1 cellular context compared by ENCODE assay signal in the genomic region with DNA sequence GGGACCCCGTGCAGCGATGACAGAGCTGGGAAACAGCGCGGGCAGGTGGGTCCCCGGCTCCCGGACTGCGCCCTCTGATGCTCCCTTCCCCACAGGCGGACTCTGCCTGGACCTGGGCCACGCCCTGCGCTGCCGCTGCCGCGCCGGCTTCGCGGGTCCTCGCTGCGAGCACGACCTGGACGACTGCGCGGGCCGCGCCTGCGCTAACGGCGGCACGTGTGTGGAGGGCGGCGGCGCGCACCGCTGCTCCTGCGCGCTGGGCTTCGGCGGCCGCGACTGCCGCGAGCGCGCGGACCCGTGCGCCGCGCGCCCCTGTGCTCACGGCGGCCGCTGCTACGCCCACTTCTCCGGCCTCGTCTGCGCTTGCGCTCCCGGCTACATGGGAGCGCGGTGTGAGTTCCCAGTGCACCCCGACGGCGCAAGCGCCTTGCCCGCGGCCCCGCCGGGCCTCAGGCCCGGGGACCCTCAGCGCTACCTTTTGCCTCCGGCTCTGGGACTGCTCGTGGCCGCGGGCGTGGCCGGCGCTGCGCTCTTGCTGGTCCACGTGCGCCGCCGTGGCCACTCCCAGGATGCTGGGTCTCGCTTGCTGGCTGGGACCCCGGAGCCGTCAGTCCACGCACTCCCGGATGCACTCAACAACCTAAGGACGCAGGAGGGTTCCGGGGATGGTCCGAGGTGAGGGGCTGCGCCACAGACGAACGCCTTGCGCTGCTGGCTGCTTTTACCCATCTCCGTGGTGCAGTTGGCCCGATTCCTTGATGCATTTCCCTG.
TF ChIP-seq lines count a peak whose summit lies in the region.

No MANE protein-coding gene starts in this region.

TF ChIP-seq in HepG2, 621 proteins besides CTCF, POLR2A, EP300 and RAD21 (continued from another document and continues in another):
- TF ChIP-seq, protein P1, sequence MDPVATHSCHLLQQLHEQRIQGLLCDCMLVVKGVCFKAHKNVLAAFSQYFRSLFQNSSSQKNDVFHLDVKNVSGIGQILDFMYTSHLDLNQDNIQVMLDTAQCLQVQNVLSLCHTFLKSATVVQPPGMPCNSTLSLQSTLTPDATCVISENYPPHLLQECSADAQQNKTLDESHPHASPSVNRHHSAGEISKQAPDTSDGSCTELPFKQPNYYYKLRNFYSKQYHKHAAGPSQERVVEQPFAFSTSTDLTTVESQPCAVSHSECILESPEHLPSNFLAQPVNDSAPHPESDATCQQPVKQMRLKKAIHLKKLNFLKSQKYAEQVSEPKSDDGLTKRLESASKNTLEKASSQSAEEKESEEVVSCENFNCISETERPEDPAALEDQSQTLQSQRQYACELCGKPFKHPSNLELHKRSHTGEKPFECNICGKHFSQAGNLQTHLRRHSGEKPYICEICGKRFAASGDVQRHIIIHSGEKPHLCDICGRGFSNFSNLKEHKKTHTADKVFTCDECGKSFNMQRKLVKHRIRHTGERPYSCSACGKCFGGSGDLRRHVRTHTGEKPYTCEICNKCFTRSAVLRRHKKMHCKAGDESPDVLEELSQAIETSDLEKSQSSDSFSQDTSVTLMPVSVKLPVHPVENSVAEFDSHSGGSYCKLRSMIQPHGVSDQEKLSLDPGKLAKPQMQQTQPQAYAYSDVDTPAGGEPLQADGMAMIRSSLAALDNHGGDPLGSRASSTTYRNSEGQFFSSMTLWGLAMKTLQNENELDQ (CRISPR knock-in tag; IDR thresholded peaks at IDR 0.05; ENCODE audit: borderline replicate concordance), result no peak
- TF ChIP-seq ZNF644 (CRISPR knock-in tag; IDR thresholded peaks at IDR 0.05; ENCODE audit: low read depth) (no peak), EEA1 (CRISPR knock-in tag; IDR thresholded peaks at IDR 0.05; ENCODE audit: borderline replicate concordance) (peak; percentile 91), ATF5 (CRISPR knock-in tag; IDR thresholded peaks at IDR 0.05; ENCODE audit: low read depth) (peak; percentile 82; the same call in 1 of the 2 replicates), ZBTB10 (CRISPR knock-in tag; IDR thresholded peaks at IDR 0.05; ENCODE audit: borderline replicate concordance) (peak; percentile 68; the same call in 1 of the 2 replicates), ZC3H13 (CRISPR knock-in tag; IDR thresholded peaks at IDR 0.05) (peak; percentile 92), ARNT (IDR thresholded peaks at IDR 0.05) (no peak), KDM6A (CRISPR knock-in tag; IDR thresholded peaks at IDR 0.05; ENCODE audit: low read depth) (no peak), ZBTB26 (CRISPR knock-in tag; IDR thresholded peaks at IDR 0.05; ENCODE audit: borderline replicate concordance) (no peak), FOXJ3 (CRISPR knock-in tag; IDR thresholded peaks at IDR 0.05; ENCODE audit: borderline replicate concordance) (no peak), SRSF1 (optimal IDR thresholded peaks at IDR 0.05; ENCODE audit: low read depth, low read length) (no peak), ZFYVE20 (CRISPR knock-in tag; IDR thresholded peaks at IDR 0.05; ENCODE audit: borderline replicate concordance, low read depth) (peak; percentile 91; the same call in 1 of the 2 replicates), HNRNPLL (IDR thresholded peaks at IDR 0.05; ENCODE audit: low read depth, low read length, poor library complexity, severe bottlenecking) (peak; percentile 70), SMAD1 (CRISPR knock-in tag; IDR thresholded peaks at IDR 0.05; ENCODE audit: borderline replicate concordance, low read depth) (peak; percentile 48; the same call in 1 of the 2 replicates), ZSCAN30 (CRISPR knock-in tag; IDR thresholded peaks at IDR 0.05) (no peak), ZKSCAN8 (CRISPR knock-in tag; IDR thresholded peaks at IDR 0.05; ENCODE audit: borderline replicate concordance) (no peak), HMG20A (CRISPR knock-in tag; IDR thresholded peaks at IDR 0.05; ENCODE audit: borderline replicate concordance) (no peak), ZMAT3 (CRISPR knock-in tag; conservative IDR thresholded peaks at IDR 0.05) (peak; percentile 96), ZBTB20 (CRISPR knock-in tag; IDR thresholded peaks at IDR 0.05; ENCODE audit: borderline replicate concordance, low read depth) (peak; percentile 51; the same call in 1 of the 2 replicates), HMG20B (CRISPR knock-in tag; conservative IDR thresholded peaks at IDR 0.05) (no peak), DR1 (CRISPR knock-in tag; IDR thresholded peaks at IDR 0.05) (peak; percentile 57; the same call in 1 of the 2 replicates), AGO2 (optimal IDR thresholded peaks at IDR 0.05; ENCODE audit: low read depth, low read length) (no peak), CBX5 (CRISPR knock-in tag; IDR thresholded peaks at IDR 0.05; ENCODE audit: borderline replicate concordance) (no peak), SAP130 (CRISPR knock-in tag; IDR thresholded peaks at IDR 0.05; ENCODE audit: low read depth) (peak; percentile 27; the same call in 1 of the 2 replicates), ZNF468 (CRISPR knock-in tag; IDR thresholded peaks at IDR 0.05) (0 out of 2 replicates have a peak, but pooled peaks have one; percentile 87), SATB2 (CRISPR knock-in tag; IDR thresholded peaks at IDR 0.05) (peak; percentile 96), ZNF33A (CRISPR knock-in tag; IDR thresholded peaks at IDR 0.05; ENCODE audit: borderline replicate concordance) (no peak)
- TF ChIP-seq, protein P2, sequence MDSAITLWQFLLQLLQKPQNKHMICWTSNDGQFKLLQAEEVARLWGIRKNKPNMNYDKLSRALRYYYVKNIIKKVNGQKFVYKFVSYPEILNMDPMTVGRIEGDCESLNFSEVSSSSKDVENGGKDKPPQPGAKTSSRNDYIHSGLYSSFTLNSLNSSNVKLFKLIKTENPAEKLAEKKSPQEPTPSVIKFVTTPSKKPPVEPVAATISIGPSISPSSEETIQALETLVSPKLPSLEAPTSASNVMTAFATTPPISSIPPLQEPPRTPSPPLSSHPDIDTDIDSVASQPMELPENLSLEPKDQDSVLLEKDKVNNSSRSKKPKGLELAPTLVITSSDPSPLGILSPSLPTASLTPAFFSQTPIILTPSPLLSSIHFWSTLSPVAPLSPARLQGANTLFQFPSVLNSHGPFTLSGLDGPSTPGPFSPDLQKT (CRISPR knock-in tag; IDR thresholded peaks at IDR 0.05; ENCODE audit: borderline replicate concordance), result peak; percentile 82; the same call in 1 of the 2 replicates
- TF ChIP-seq, protein P3, sequence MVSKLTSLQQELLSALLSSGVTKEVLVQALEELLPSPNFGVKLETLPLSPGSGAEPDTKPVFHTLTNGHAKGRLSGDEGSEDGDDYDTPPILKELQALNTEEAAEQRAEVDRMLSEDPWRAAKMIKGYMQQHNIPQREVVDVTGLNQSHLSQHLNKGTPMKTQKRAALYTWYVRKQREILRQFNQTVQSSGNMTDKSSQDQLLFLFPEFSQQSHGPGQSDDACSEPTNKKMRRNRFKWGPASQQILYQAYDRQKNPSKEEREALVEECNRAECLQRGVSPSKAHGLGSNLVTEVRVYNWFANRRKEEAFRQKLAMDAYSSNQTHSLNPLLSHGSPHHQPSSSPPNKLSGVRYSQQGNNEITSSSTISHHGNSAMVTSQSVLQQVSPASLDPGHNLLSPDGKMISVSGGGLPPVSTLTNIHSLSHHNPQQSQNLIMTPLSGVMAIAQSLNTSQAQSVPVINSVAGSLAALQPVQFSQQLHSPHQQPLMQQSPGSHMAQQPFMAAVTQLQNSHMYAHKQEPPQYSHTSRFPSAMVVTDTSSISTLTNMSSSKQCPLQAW (CRISPR knock-in tag; IDR thresholded peaks at IDR 0.05), result no peak
- TF ChIP-seq, protein P4, sequence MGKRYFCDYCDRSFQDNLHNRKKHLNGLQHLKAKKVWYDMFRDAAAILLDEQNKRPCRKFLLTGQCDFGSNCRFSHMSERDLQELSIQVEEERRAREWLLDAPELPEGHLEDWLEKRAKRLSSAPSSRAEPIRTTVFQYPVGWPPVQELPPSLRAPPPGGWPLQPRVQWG (CRISPR knock-in tag; IDR thresholded peaks at IDR 0.05; ENCODE audit: borderline replicate concordance, low read depth), result no peak
- TF ChIP-seq, protein P5, sequence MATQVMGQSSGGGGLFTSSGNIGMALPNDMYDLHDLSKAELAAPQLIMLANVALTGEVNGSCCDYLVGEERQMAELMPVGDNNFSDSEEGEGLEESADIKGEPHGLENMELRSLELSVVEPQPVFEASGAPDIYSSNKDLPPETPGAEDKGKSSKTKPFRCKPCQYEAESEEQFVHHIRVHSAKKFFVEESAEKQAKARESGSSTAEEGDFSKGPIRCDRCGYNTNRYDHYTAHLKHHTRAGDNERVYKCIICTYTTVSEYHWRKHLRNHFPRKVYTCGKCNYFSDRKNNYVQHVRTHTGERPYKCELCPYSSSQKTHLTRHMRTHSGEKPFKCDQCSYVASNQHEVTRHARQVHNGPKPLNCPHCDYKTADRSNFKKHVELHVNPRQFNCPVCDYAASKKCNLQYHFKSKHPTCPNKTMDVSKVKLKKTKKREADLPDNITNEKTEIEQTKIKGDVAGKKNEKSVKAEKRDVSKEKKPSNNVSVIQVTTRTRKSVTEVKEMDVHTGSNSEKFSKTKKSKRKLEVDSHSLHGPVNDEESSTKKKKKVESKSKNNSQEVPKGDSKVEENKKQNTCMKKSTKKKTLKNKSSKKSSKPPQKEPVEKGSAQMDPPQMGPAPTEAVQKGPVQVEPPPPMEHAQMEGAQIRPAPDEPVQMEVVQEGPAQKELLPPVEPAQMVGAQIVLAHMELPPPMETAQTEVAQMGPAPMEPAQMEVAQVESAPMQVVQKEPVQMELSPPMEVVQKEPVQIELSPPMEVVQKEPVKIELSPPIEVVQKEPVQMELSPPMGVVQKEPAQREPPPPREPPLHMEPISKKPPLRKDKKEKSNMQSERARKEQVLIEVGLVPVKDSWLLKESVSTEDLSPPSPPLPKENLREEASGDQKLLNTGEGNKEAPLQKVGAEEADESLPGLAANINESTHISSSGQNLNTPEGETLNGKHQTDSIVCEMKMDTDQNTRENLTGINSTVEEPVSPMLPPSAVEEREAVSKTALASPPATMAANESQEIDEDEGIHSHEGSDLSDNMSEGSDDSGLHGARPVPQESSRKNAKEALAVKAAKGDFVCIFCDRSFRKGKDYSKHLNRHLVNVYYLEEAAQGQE (IDR thresholded peaks at IDR 0.05; ENCODE audit: borderline replicate concordance in 1 of 2, low read depth in 1 of 2, low read length in 2 of 2), result no peak
- TF ChIP-seq, protein P6, sequence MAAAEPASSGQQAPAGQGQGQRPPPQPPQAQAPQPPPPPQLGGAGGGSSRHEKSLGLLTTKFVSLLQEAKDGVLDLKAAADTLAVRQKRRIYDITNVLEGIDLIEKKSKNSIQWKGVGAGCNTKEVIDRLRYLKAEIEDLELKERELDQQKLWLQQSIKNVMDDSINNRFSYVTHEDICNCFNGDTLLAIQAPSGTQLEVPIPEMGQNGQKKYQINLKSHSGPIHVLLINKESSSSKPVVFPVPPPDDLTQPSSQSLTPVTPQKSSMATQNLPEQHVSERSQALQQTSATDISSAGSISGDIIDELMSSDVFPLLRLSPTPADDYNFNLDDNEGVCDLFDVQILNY (CRISPR knock-in tag; conservative IDR thresholded peaks at IDR 0.05), result peak; percentile 61; the same call in 1 of the 2 replicates
- TF ChIP-seq, protein P7, sequence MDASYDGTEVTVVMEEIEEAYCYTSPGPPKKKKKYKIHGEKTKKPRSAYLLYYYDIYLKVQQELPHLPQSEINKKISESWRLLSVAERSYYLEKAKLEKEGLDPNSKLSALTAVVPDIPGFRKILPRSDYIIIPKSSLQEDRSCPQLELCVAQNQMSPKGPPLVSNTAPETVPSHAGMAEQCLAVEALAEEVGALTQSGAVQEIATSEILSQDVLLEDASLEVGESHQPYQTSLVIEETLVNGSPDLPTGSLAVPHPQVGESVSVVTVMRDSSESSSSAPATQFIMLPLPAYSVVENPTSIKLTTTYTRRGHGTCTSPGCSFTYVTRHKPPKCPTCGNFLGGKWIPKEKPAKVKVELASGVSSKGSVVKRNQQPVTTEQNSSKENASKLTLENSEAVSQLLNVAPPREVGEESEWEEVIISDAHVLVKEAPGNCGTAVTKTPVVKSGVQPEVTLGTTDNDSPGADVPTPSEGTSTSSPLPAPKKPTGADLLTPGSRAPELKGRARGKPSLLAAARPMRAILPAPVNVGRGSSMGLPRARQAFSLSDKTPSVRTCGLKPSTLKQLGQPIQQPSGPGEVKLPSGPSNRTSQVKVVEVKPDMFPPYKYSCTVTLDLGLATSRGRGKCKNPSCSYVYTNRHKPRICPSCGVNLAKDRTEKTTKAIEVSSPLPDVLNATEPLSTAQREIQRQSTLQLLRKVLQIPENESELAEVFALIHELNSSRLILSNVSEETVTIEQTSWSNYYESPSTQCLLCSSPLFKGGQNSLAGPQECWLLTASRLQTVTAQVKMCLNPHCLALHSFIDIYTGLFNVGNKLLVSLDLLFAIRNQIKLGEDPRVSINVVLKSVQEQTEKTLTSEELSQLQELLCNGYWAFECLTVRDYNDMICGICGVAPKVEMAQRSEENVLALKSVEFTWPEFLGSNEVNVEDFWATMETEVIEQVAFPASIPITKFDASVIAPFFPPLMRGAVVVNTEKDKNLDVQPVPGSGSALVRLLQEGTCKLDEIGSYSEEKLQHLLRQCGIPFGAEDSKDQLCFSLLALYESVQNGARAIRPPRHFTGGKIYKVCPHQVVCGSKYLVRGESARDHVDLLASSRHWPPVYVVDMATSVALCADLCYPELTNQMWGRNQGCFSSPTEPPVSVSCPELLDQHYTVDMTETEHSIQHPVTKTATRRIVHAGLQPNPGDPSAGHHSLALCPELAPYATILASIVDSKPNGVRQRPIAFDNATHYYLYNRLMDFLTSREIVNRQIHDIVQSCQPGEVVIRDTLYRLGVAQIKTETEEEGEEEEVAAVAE (CRISPR knock-in tag; IDR thresholded peaks at IDR 0.05; ENCODE audit: borderline replicate concordance), result no peak
